ENCODE assay signal across 26 cellular contexts in the genomic region with DNA sequence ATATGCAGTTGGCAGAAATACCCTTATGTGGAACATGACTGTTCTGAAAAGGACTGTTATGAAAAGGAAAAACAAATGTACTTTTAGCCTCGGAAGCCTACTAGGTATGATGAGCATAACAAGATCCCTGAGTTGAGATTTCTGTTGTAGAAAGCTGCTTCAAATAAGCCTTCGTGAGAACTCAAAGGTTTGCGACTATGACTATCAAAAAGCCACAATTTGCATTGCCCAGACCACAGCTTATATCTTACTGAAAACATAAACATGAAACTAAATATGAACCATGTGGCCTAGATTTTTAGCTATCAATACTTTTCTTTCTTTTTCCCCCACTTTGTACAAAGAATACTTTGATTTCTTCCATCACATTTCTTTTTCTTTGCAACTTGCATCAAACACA.
DNase-seq lines count a peak whose midpoint lies in the region; ATAC-seq and FAIRE-seq lines count a peak whose summit lies in the region.
"Had no signal": no experiment of that assay in that cellular context is flagged by ENCODE, and none has a peak within 500 bp of the region (broad histone marks: within the 10 kb centered on the region; RNA-seq: fewer than 3 reads in every experiment).

No MANE protein-coding gene starts in this region.

- no peaks in the 10 kb centered on the region for H3K36me3 Mint-ChIP-seq in activated naive CD4-positive, alpha-beta T cell treated with anti-CD3 and anti-CD28 coated beads, Interleukin-2, amount 50 U/mL, for 72 hours
- H3K36me3 Mint-ChIP-seq: activated naive CD8-positive, alpha-beta T cell had no signal

- H3K9ac ChIP-seq in endocrine pancreas (ENCODE audit: control insufficient read depth, insufficient read depth, low read length), result no peak overlapping the region

- peak overlapping the region; percentile 6 for H3K4me3 ChIP-seq in endocrine pancreas (ENCODE audit: control insufficient read depth, insufficient read depth, low read length)
- H3K4me3 ChIP-seq: right atrium auricular region, SJCRH30, upper lobe of left lung had no signal

- no peaks in the 10 kb centered on the region for H3K36me3 ChIP-seq in endocrine pancreas (ENCODE audit: control insufficient read depth, insufficient read depth, low read length)
- H3K36me3 ChIP-seq: right atrium auricular region, SJCRH30, upper lobe of left lung had no signal

- peak; percentile 85 for ATAC-seq in GM19035 (IDR thresholded peaks at IDR 0.05; ENCODE audit: unreplicated experiment)
- peak; percentile 61 for ATAC-seq in GM21619 (IDR thresholded peaks at IDR 0.05; ENCODE audit: unreplicated experiment)
- ATAC-seq in HG02981 (IDR thresholded peaks at IDR 0.05; ENCODE audit: unreplicated experiment), result peak; percentile 70
- no peak for ATAC-seq in activated naive CD4-positive, alpha-beta T cell treated with anti-CD3 and anti-CD28 coated beads, Interleukin-2, amount 50 U/mL, for 72 hours
- ATAC-seq: left ventricle myocardium superior had no signal

- FAIRE-seq in urothelium cell line (lab: Jason Lieb, UNC), result no peak
- FAIRE-seq: bronchial epithelial cell, endothelial cell of umbilical vein, kidney, small intestine had no signal

- DNase-seq in 8988T (no peak), urothelium cell line (ENCODE audit: low spot score) (no peak)
- DNase-seq in activated naive CD4-positive, alpha-beta T cell treated with anti-CD3 and anti-CD28 coated beads, Interleukin-2, amount 50 U/mL, for 72 hours (ENCODE audit: low spot score in 2 of 2), result no peak
- DNase-seq: activated CD4-positive, alpha-beta T cell treated with anti-CD3 and anti-CD28 coated beads for 48 hours; activated CD8-positive, alpha-beta memory T cell treated with anti-CD3 and anti-CD28 coated beads for 24 hours; aorta; C1 segment of cervical spinal cord; DND-41; IMR-90; kidney; left ventricle myocardium superior; NCI-H1694; NCI-H446 treated with DMSO at 0.1 percent for 48 hours; NCI-H774; SJCRH30; small intestine; stimulated activated naive CD4-positive, alpha-beta T cell; upper lobe of left lung had no signal

- no peaks in the 10 kb centered on the region for H3K9me3 ChIP-seq in endocrine pancreas (ENCODE audit: control insufficient read depth, low read length)
- H3K9me3 ChIP-seq: right atrium auricular region, SJCRH30, upper lobe of left lung had no signal

- H3K27ac Mint-ChIP-seq in activated naive CD4-positive, alpha-beta T cell treated with anti-CD3 and anti-CD28 coated beads, Interleukin-2, amount 50 U/mL, for 72 hours, result no peak overlapping the region
- H3K27ac Mint-ChIP-seq: activated naive CD8-positive, alpha-beta T cell had no signal

- no peaks in the 10 kb centered on the region for H3K27me3 ChIP-seq in endocrine pancreas (ENCODE audit: control insufficient read depth, insufficient read depth, low read length)
- H3K27me3 ChIP-seq: right atrium auricular region, SJCRH30, upper lobe of left lung had no signal

- H3K4me1 ChIP-seq in endocrine pancreas (ENCODE audit: control insufficient read depth, insufficient read depth, low read length), result no peaks in the 10 kb centered on the region
- H3K4me1 ChIP-seq: right atrium auricular region, SJCRH30, upper lobe of left lung had no signal

- H3K9me3 Mint-ChIP-seq in activated naive CD4-positive, alpha-beta T cell treated with anti-CD3 and anti-CD28 coated beads, Interleukin-2, amount 50 U/mL, for 72 hours, result no peaks in the 10 kb centered on the region

Comparison
In these comparisons a context has a peak if more than half of its experiments do, and no peak if none do; other contexts are left out.
1. ATAC-seq: peak in GM19035 (single experiment), GM21619 (single experiment) and HG02981 (single experiment); none in activated naive CD4-positive, alpha-beta T cell treated with anti-CD3 and anti-CD28 coated beads, Interleukin-2, amount 50 U/mL, for 72 hours (0 of 2).